Comparison of ENCODE assay signal across 1 cellular context in genomic region chr17:1180958-1181768, GRCh38.
TF ChIP-seq lines count a peak whose summit lies in the region.

No MANE protein-coding gene starts in this region.

TF ChIP-seq in GM12878, 131 proteins besides CTCF, POLR2A, EP300 and RAD21 (continued from another document and continues in another):
- TF ChIP-seq BCL11A (IDR thresholded peaks at IDR 0.05; ENCODE audit: low read depth, low read length), result peak; percentile 73
- no peak for TF ChIP-seq ZNF384 (IDR thresholded peaks at IDR 0.05; ENCODE audit: borderline replicate concordance, low read depth, low read length)
- TF ChIP-seq ZNF622 (IDR thresholded peaks at IDR 0.05), result no peak
- TF ChIP-seq BCL3 (IDR thresholded peaks at IDR 0.05; ENCODE audit: borderline replicate concordance, insufficient read depth, low read depth, low read length, poor library complexity, severe bottlenecking), result peak; percentile 72
- peak; percentile 33; the same call in 1 of the 2 replicates for TF ChIP-seq DPF2 (IDR thresholded peaks at IDR 0.05)
- no peak for TF ChIP-seq IRF4 (IDR thresholded peaks at IDR 0.05; ENCODE audit: low read depth, low read length)
- peak; percentile 85 for TF ChIP-seq ATF7 (IDR thresholded peaks at IDR 0.05; ENCODE audit: low read depth)
- TF ChIP-seq SMAD5 (IDR thresholded peaks at IDR 0.05; ENCODE audit: low read depth), result no peak
- no peak for TF ChIP-seq NFXL1 (IDR thresholded peaks at IDR 0.05; ENCODE audit: borderline replicate concordance)
- peak; percentile 59 for TF ChIP-seq SPI1 (IDR thresholded peaks at IDR 0.05; ENCODE audit: borderline replicate concordance, insufficient read depth, low read depth, low read length)
- TF ChIP-seq HCFC1 (IDR thresholded peaks at IDR 0.05; ENCODE audit: low read length), result no peak
- peak; percentile 63; the same call in 1 of the 2 replicates for TF ChIP-seq CBFB (IDR thresholded peaks at IDR 0.05; ENCODE audit: low read depth)
- no peak for TF ChIP-seq ZBTB33 (IDR thresholded peaks at IDR 0.05)
- TF ChIP-seq ZBED1 (IDR thresholded peaks at IDR 0.05; ENCODE audit: borderline replicate concordance), result peak; percentile 91; the same call in 1 of the 2 replicates
- no peak for TF ChIP-seq CBX5 (IDR thresholded peaks at IDR 0.05; ENCODE audit: low read depth)
- TF ChIP-seq TCF3 (IDR thresholded peaks at IDR 0.05; ENCODE audit: borderline replicate concordance, insufficient read depth, low read depth, low read length), result peak; percentile 89
- TF ChIP-seq MTA3 (IDR thresholded peaks at IDR 0.05; ENCODE audit: borderline replicate concordance, low read length), result no peak; the same call in 1 of the 2 replicates
- no peak for TF ChIP-seq WRNIP1 (IDR thresholded peaks at IDR 0.05; ENCODE audit: borderline replicate concordance, low read depth, low read length)
- no peak for TF ChIP-seq TAF1 (IDR thresholded peaks at IDR 0.05; ENCODE audit: borderline replicate concordance, low read depth, low read length)
- TF ChIP-seq TARDBP (IDR thresholded peaks at IDR 0.05; ENCODE audit: borderline replicate concordance), result peak; percentile 52; the same call in 1 of the 2 replicates
- TF ChIP-seq NFIC (IDR thresholded peaks at IDR 0.05; ENCODE audit: low read depth, low read length), result peak; percentile 68; the same call in 1 of the 2 replicates
- peak; percentile 88 for TF ChIP-seq CREB1 (IDR thresholded peaks at IDR 0.05; ENCODE audit: low read depth)
- no peak for TF ChIP-seq CEBPZ (IDR thresholded peaks at IDR 0.05; ENCODE audit: low read depth, low read length)
- TF ChIP-seq NRF1 (conservative IDR thresholded peaks at IDR 0.05; ENCODE audit: low read depth, low read length), result no peak
- no peak for TF ChIP-seq ZNF274 (IDR thresholded peaks at IDR 0.05; ENCODE audit: insufficient read depth, insufficient read length)
- TF ChIP-seq SREBF2 (IDR thresholded peaks at IDR 0.05; ENCODE audit: low read length), result no peak
- peak; percentile 37; the same call in 1 of the 2 replicates for TF ChIP-seq REST (IDR thresholded peaks at IDR 0.05; ENCODE audit: low read depth, low read length)
- TF ChIP-seq SUPT20H (IDR thresholded peaks at IDR 0.05; ENCODE audit: borderline replicate concordance, control insufficient read depth, low read depth, low read length), result no peak
- no peak for TF ChIP-seq ZBTB11 (CRISPR knock-in tag; IDR thresholded peaks at IDR 0.05)
- no peak for TF ChIP-seq JUND (IDR thresholded peaks at IDR 0.05; ENCODE audit: low read depth, low read length)
- no peak for TF ChIP-seq CHD4 (IDR thresholded peaks at IDR 0.05)
- peak in 1 of 2 experiments; percentile 71; a peak in 1 of 3 replicates for TF ChIP-seq EGR1 (IDR thresholded peaks at IDR 0.05; ENCODE audit: borderline replicate concordance in 1 of 2, low read depth in 2 of 2, low read length in 2 of 2)
- TF ChIP-seq SUZ12 (IDR thresholded peaks at IDR 0.05; ENCODE audit: unreplicated experiment), result no peak
- no peak for TF ChIP-seq PRDM15 (CRISPR knock-in tag; IDR thresholded peaks at IDR 0.05)
- no peak for TF ChIP-seq POLR2AphosphoS5 (IDR thresholded peaks at IDR 0.05; ENCODE audit: low read length)
- TF ChIP-seq KDM1A (IDR thresholded peaks at IDR 0.05; ENCODE audit: borderline replicate concordance), result no peak
- no peak; the same call in 1 of the 2 replicates for TF ChIP-seq FOXM1 (IDR thresholded peaks at IDR 0.05; ENCODE audit: low read depth, low read length)
- TF ChIP-seq FOS (IDR thresholded peaks at IDR 0.05; ENCODE audit: borderline replicate concordance, extremely low read depth, insufficient read length), result no peak
- TF ChIP-seq ZSCAN29 (IDR thresholded peaks at IDR 0.05), result no peak
- TF ChIP-seq HDGF (IDR thresholded peaks at IDR 0.05), result 0 out of 2 replicates have a peak, but pooled peaks have one; percentile 33
- TF ChIP-seq PML (IDR thresholded peaks at IDR 0.05; ENCODE audit: low read length), result no peak
- TF ChIP-seq ZNF24 (IDR thresholded peaks at IDR 0.05), result no peak
- TF ChIP-seq BACH1 (IDR thresholded peaks at IDR 0.05; ENCODE audit: borderline replicate concordance), result no peak
- TF ChIP-seq USF2 (IDR thresholded peaks at IDR 0.05; ENCODE audit: borderline replicate concordance, low read depth, low read length), result no peak
- TF ChIP-seq KAT2A (conservative IDR thresholded peaks at IDR 0.05; ENCODE audit: control insufficient read depth, low read depth, low read length), result no peak
- no peak for TF ChIP-seq EZH2 (IDR thresholded peaks at IDR 0.05; ENCODE audit: borderline replicate concordance, control insufficient read depth, low read depth, low read length)
- TF ChIP-seq ETV6 (conservative IDR thresholded peaks at IDR 0.05 in 1 of 2, IDR thresholded peaks at IDR 0.05 in 1 of 2; ENCODE audit: borderline replicate concordance in 1 of 2, low read depth in 1 of 2), result peak in 1 of 2 experiments; percentile 49; a peak in 1 of 4 replicates
- no peak for TF ChIP-seq BMI1 (IDR thresholded peaks at IDR 0.05; ENCODE audit: borderline replicate concordance)
- no peak for TF ChIP-seq FOXK2 (IDR thresholded peaks at IDR 0.05)
